Comparison of ENCODE assay signal across 17 cellular contexts in the genomic region with DNA sequence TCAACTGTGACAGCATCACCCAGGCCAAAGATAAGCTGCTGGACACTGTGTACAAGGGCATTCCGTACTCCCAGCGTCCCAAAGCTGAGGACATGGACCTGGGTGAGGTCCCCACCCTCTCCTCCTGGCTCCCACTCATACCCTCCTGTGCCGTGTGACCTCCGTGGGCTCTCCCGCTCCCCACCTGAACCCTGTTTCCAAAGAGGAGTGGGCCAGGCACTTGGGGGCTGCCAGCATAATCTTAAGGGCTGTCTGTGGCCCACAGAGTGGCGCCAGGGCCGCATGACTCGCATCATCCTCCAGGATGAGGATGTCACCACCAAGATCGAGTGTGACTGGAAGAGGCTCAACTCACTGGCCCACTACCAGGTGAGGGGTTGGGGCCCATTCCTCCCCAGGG.
"Had no signal": no experiment of that assay in that cellular context is flagged by ENCODE, and none has a peak within 500 bp of the region (broad histone marks: within the 10 kb centered on the region; RNA-seq: fewer than 3 reads in every experiment).

No MANE protein-coding gene starts in this region.

- H3K9me3 ChIP-seq: esophagus muscularis mucosa, gastroesophageal sphincter, heart left ventricle, left lung, lower lobe of right lung had no signal

- H3K4me3 ChIP-seq: coronary artery, dorsolateral prefrontal cortex, esophagus muscularis mucosa, gastroesophageal sphincter, heart left ventricle, left lung, lower lobe of right lung had no signal

- H3K27me3 Mint-ChIP-seq: memory B cell had no signal

- H3K27me3 ChIP-seq: esophagus muscularis mucosa, foreskin keratinocyte, gastroesophageal sphincter, heart left ventricle, left lung had no signal

- H3K4me1 ChIP-seq: esophagus muscularis mucosa, foreskin keratinocyte, gastroesophageal sphincter, heart left ventricle, left lung, lower lobe of right lung had no signal

- H3K9me3 Mint-ChIP-seq: memory B cell had no signal

- H3K4me3 Mint-ChIP-seq: memory B cell had no signal

- DNase-seq: dermis blood vessel endothelial cell; dorsolateral prefrontal cortex; effector CD4-positive, alpha-beta T cell; effector memory CD4-positive, alpha-beta T cell; foreskin keratinocyte; hippocampal formation; left cardiac atrium; left lung; left ventricle myocardium superior; lower lobe of right lung; mesendoderm; midbrain had no signal

- H3K27ac Mint-ChIP-seq: memory B cell had no signal

- H3K27ac ChIP-seq: coronary artery, dorsolateral prefrontal cortex, esophagus muscularis mucosa, foreskin keratinocyte, gastroesophageal sphincter, heart left ventricle, left lung, lower lobe of right lung had no signal

- H3K4me1 Mint-ChIP-seq: memory B cell had no signal
